In the genomic region with DNA sequence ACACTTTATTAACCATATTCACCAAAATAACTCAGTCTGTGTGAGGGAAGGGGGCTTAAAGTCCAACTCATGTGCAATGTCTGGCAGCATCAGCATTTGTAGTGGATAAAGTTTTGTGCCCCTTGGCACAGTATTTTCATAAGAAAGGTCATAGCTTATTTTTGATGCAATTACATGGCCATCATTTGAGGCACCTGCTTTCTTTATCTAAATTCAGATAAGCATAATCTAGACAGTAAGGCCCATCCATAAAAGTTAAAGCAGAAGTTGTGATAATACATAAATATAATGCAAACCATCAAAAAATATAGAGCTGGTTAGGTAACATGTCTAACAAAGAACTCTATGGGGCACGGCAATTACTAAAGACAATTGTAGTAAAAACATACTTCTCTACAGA, we compare ENCODE assay signal across 14 cellular contexts.
DNase-seq lines count a peak whose midpoint lies in the region; ATAC-seq, FAIRE-seq and TF ChIP-seq lines count a peak whose summit lies in the region.
"Had no signal": no experiment of that assay in that cellular context is flagged by ENCODE, and none has a peak within 500 bp of the region (broad histone marks: within the 10 kb centered on the region; RNA-seq: fewer than 3 reads in every experiment).

No MANE protein-coding gene starts in this region.

- H3K4me1 ChIP-seq in Karpas-422 (ENCODE audit: low read length) (peaks cover 36% of the 10 kb centered on the region), OCI-LY3 (ENCODE audit: low read length) (peaks cover 42% of the 10 kb centered on the region), left lung (no peaks in the 10 kb centered on the region)
- H3K4me1 ChIP-seq: BE2C had no signal

- DNase-seq in GM12892 (ENCODE audit: insufficient read length) (no peak), Karpas-422 (no peak), left lung (no peak), middle frontal gyrus (ENCODE audit: extremely low spot score, low spot score) (no peak)
- no peak for DNase-seq in activated naive CD4-positive, alpha-beta T cell treated with anti-CD3 and anti-CD28 coated beads, Interleukin-2, amount 10 ng/mL, durations not matched to agents 7 days and 5 days
- DNase-seq: BE2C, GF-D8, GOT3, H9 had no signal

- peaks cover 33% of the 10 kb centered on the region for H3K4me1 Mint-ChIP-seq in activated naive CD4-positive, alpha-beta T cell treated with anti-CD3 and anti-CD28 coated beads, Interleukin-2, amount 10 ng/mL, durations not matched to agents 7 days and 5 days
- H3K4me1 Mint-ChIP-seq: H9 had no signal

- no peak for ATAC-seq in HG03432 (IDR thresholded peaks at IDR 0.05; ENCODE audit: unreplicated experiment)
- ATAC-seq in left lung: no peak

- CTCF ChIA-PET in activated naive CD4-positive, alpha-beta T cell treated with anti-CD3 and anti-CD28 coated beads, Interleukin-2, amount 10 ng/mL, durations not matched to agents 7 days and 5 days (lab: Charles Lee): no interaction called here

- H3K27me3 ChIP-seq in Karpas-422 (ENCODE audit: low read length) (no peaks in the 10 kb centered on the region), OCI-LY3 (ENCODE audit: low read depth, low read length) (no peaks in the 10 kb centered on the region), left lung (peaks cover 0 to 2% of the 10 kb centered on the region in 2 donors)
- H3K27me3 ChIP-seq: BE2C had no signal

- TF ChIP-seq POLR2A in GM12892 (IDR thresholded peaks at IDR 0.05; ENCODE audit: low read depth, low read length): no peak

- intact Hi-C loops in left lung (cut with DNase I): no loop called here

- peak; percentile 65 for FAIRE-seq in GM12892 (lab: Jason Lieb, UNC)
- FAIRE-seq: A204.1 had no signal

- H3K36me3 ChIP-seq in Karpas-422 (ENCODE audit: insufficient read depth, low read length) (no peaks in the 10 kb centered on the region), OCI-LY3 (replicated peaks; ENCODE audit: low read depth, low read length) (peaks cover 25% of the 10 kb centered on the region), left lung (no peaks in the 10 kb centered on the region)
- H3K36me3 ChIP-seq: BE2C had no signal

- H3K27ac ChIP-seq in Karpas-422 (ENCODE audit: low read length) (peak overlapping the region; percentile 69), OCI-LY3 (ENCODE audit: low read length) (peak overlapping the region; percentile 98), left lung (no peak overlapping the region)
- H3K27ac ChIP-seq: C4-2B had no signal

- peaks cover 5% of the 10 kb centered on the region for H3K36me3 Mint-ChIP-seq in activated naive CD4-positive, alpha-beta T cell treated with anti-CD3 and anti-CD28 coated beads, Interleukin-2, amount 10 ng/mL, durations not matched to agents 7 days and 5 days
- H3K36me3 Mint-ChIP-seq: CD8-positive, alpha-beta memory T cell had no signal

- H3K27me3 Mint-ChIP-seq in activated naive CD4-positive, alpha-beta T cell treated with anti-CD3 and anti-CD28 coated beads, Interleukin-2, amount 10 ng/mL, durations not matched to agents 7 days and 5 days: no peaks in the 10 kb centered on the region
- H3K27me3 Mint-ChIP-seq: CD8-positive, alpha-beta memory T cell had no signal

- H3K79me2 ChIP-seq in Karpas-422 (ENCODE audit: low read length) (no peaks in the 10 kb centered on the region), OCI-LY3 (ENCODE audit: low read length) (no peaks in the 10 kb centered on the region)

- no peaks in the 10 kb centered on the region for H3K9me2 ChIP-seq in Karpas-422 (replicated peaks; ENCODE audit: insufficient read depth, low read length)

- H3K27ac Mint-ChIP-seq in activated naive CD4-positive, alpha-beta T cell treated with anti-CD3 and anti-CD28 coated beads, Interleukin-2, amount 10 ng/mL, durations not matched to agents 7 days and 5 days: no peak overlapping the region
- H3K27ac Mint-ChIP-seq: H9 had no signal

- H3K9me3 ChIP-seq in Karpas-422 (ENCODE audit: low read length) (no peaks in the 10 kb centered on the region), OCI-LY3 (ENCODE audit: insufficient read depth, low read length) (no peaks in the 10 kb centered on the region), left lung (no peaks in the 10 kb centered on the region)
- H3K9me3 ChIP-seq: BE2C had no signal

- peak overlapping the region; percentile 85; the same call in 1 of the 2 replicates for H2AFZ ChIP-seq in Karpas-422 (ENCODE audit: low read length)
- H2AFZ ChIP-seq in OCI-LY3 (ENCODE audit: low read depth, low read length): no peak overlapping the region

- H3K4me3 ChIP-seq in Karpas-422 (ENCODE audit: low read length) (no peak overlapping the region), OCI-LY3 (ENCODE audit: low read length) (no peak overlapping the region), left lung (no peak overlapping the region)

- H4K20me1 ChIP-seq in Karpas-422 (ENCODE audit: insufficient read depth, low read depth, low read length) (no peaks in the 10 kb centered on the region), OCI-LY3 (ENCODE audit: insufficient read depth, low read length) (no peaks in the 10 kb centered on the region)

- H3K9ac ChIP-seq in Karpas-422 (ENCODE audit: low read length) (no peak overlapping the region), OCI-LY3 (ENCODE audit: low read length) (no peak overlapping the region)

- peaks cover 8% of the 10 kb centered on the region for H3K9me3 Mint-ChIP-seq in activated naive CD4-positive, alpha-beta T cell treated with anti-CD3 and anti-CD28 coated beads, Interleukin-2, amount 10 ng/mL, durations not matched to agents 7 days and 5 days
- H3K9me3 Mint-ChIP-seq: CD8-positive, alpha-beta memory T cell had no signal

- TF ChIP-seq CTCF in OCI-LY3 (IDR thresholded peaks at IDR 0.05; ENCODE audit: low read depth, low read length) (no peak), left lung (IDR thresholded peaks at IDR 0.05) (no peak)

- H3K4me2 ChIP-seq in Karpas-422 (ENCODE audit: low read depth, low read length, poor library complexity, severe bottlenecking) (peak overlapping the region; percentile 57), OCI-LY3 (ENCODE audit: low read length) (peak overlapping the region; percentile 43; the same call in 1 of the 2 replicates)

- H3K4me3 Mint-ChIP-seq in activated naive CD4-positive, alpha-beta T cell treated with anti-CD3 and anti-CD28 coated beads, Interleukin-2, amount 10 ng/mL, durations not matched to agents 7 days and 5 days: no peak overlapping the region
- H3K4me3 Mint-ChIP-seq: H9 had no signal

Comparison
In these comparisons a context has a peak if more than half of its experiments do, and no peak if none do; other contexts are left out.
1. H3K27ac ChIP-seq: peak in Karpas-422 (single experiment) and OCI-LY3 (single experiment); none in left lung (0 of 2).